ENCODE assay signal across 24 cellular contexts in genomic region chr9:109584205-109584604, GRCh38.
"Had no signal": no experiment of that assay in that cellular context is flagged by ENCODE, and none has a peak within 500 bp of the region (broad histone marks: within the 10 kb centered on the region; RNA-seq: fewer than 3 reads in every experiment).

No MANE protein-coding gene starts in this region.

- H3K36me3 Mint-ChIP-seq: activated naive CD8-positive, alpha-beta T cell; memory B cell; stimulated activated memory B cell treated with anti-CD40 and anti-IgM and Interleukin-4, amounts not matched to agents 10 μg/mL and 1 μg/mL and 100 μg/mL, for 72 hours had no signal

- H3K27ac ChIP-seq: breast epithelium, coronary artery, epithelial cell of prostate, gastrocnemius medialis, right lobe of liver, stomach, suprapubic skin, vagina had no signal

- H3K27ac Mint-ChIP-seq: activated naive CD8-positive, alpha-beta T cell; activated T-helper 2 cell treated with anti-CD3 and anti-CD28 coated beads, Interferon-gamma antibody, Interleukin-2, Interleukin-4, amounts not matched to agents 10 μg/mL and 5 μg/mL and 100 μg/mL, durations not matched to agents 14 hours and 24 hours and 36 hours; memory B cell; stimulated activated memory B cell treated with anti-CD40 and anti-IgM and Interleukin-4, amounts not matched to agents 10 μg/mL and 1 μg/mL and 100 μg/mL, for 72 hours had no signal

- H3K4me2 ChIP-seq: smooth muscle cell had no signal

- H3K36me3 ChIP-seq: breast epithelium, gastrocnemius medialis, right lobe of liver, stomach, suprapubic skin, vagina had no signal

- H3K9me3 Mint-ChIP-seq: activated T-helper 2 cell treated with anti-CD3 and anti-CD28 coated beads, Interferon-gamma antibody, Interleukin-2, Interleukin-4, amounts not matched to agents 10 μg/mL and 5 μg/mL and 100 μg/mL, durations not matched to agents 14 hours and 24 hours and 36 hours; stimulated activated memory B cell treated with anti-CD40 and anti-IgM and Interleukin-4, amounts not matched to agents 10 μg/mL and 1 μg/mL and 100 μg/mL, for 72 hours had no signal

- H3K4me3 ChIP-seq: breast epithelium, coronary artery, gastrocnemius medialis, right lobe of liver, smooth muscle cell, stomach, suprapubic skin, vagina had no signal

- DNase-seq: activated CD4-positive, alpha-beta T cell treated with anti-CD3 and anti-CD28 coated beads for 4 hours; activated CD4-positive, alpha-beta T cell treated with anti-CD3 and anti-CD28 coated beads, Interleukin-2, amount 50 U/mL, for 48 hours; activated CD4-positive, CD25-positive, alpha-beta regulatory T cell; activated CD8-positive, alpha-beta memory T cell treated with anti-CD3 and anti-CD28 coated beads, Interleukin-2, amount 50 U/mL, for 48 hours; activated naive CD4-positive, alpha-beta T cell; activated T-cell treated with anti-CD3 and anti-CD28 coated beads, Interleukin-2, amount 50 U/mL, for 4 hours; gastrocnemius medialis; hippocampal formation; posterior cingulate gyrus; right lobe of liver; stimulated activated CD4-positive, alpha-beta T cell treated with anti-CD3 and anti-CD28 coated beads, Interleukin-15, amount 100 ng/mL, for 24 hours; stomach; T-helper 9 cell; trophoblast cell had no signal

- H3K4me3 Mint-ChIP-seq: activated naive CD8-positive, alpha-beta T cell; activated T-cell treated with anti-CD3 and anti-CD28 coated beads, Interleukin-2, amount 50 U/mL, for 4 hours; memory B cell; stimulated activated memory B cell treated with anti-CD40 and anti-IgM and Interleukin-4, amounts not matched to agents 10 μg/mL and 1 μg/mL and 100 μg/mL, for 72 hours had no signal

- H3K9me3 ChIP-seq: gastrocnemius medialis, right lobe of liver, suprapubic skin, vagina had no signal

- H3K4me1 ChIP-seq: breast epithelium, gastrocnemius medialis, stomach, suprapubic skin, vagina had no signal

- ATAC-seq: activated T-cell treated with anti-CD3 and anti-CD28 coated beads, Interleukin-2, amount 50 U/mL, for 4 hours; gastrocnemius medialis; right lobe of liver; stimulated activated memory B cell treated with anti-CD40 and anti-IgM and Interleukin-4, amounts not matched to agents 10 μg/mL and 1 μg/mL and 100 μg/mL, for 72 hours had no signal

- H3K27me3 ChIP-seq: breast epithelium, gastrocnemius medialis, right lobe of liver, stomach, suprapubic skin, vagina had no signal

- H3K4me1 Mint-ChIP-seq: memory B cell; stimulated activated memory B cell treated with anti-CD40 and anti-IgM and Interleukin-4, amounts not matched to agents 10 μg/mL and 1 μg/mL and 100 μg/mL, for 72 hours had no signal
